ENCODE assay signal across 8 cellular contexts in genomic region chr14:73269729-73270651, GRCh38. TPM values are rescaled to one million over a fixed set of nuclear protein-coding genes. Genes with fewer than 3 reads are reported as not detected.
DNase-seq lines count a peak whose midpoint lies in the region; ATAC-seq and TF ChIP-seq lines count a peak whose summit lies in the region.

No MANE protein-coding gene starts in this region.

- no peak for TF ChIP-seq CTCF in ascending aorta (IDR thresholded peaks at IDR 0.05)

- H3K27me3 Mint-ChIP-seq in activated CD8-positive, alpha-beta memory T cell treated with anti-CD3 and anti-CD28 coated beads, Interleukin-2, amount 10 ng/mL, durations not matched to agents 7 days and 5 days, result peaks cover 13% of the 10 kb centered on the region
- peaks cover 0 to 5% (median 1%) of the 10 kb centered on the region in 3 donors for H3K27me3 Mint-ChIP-seq in immature natural killer cell (ENCODE audit: low read depth in 3 of 3)

- H3K36me3 ChIP-seq in ascending aorta, result peaks cover 7 to 17% of the 10 kb centered on the region in 2 donors

- H3K9me3 ChIP-seq in ascending aorta, result no peaks in the 10 kb centered on the region

- CTCF ChIA-PET in activated CD8-positive, alpha-beta memory T cell treated with anti-CD3 and anti-CD28 coated beads, Interleukin-2, amount 10 ng/mL, durations not matched to agents 7 days and 5 days (lab: Charles Lee), result no interaction called here

- no peak for DNase-seq in activated CD8-positive, alpha-beta memory T cell treated with anti-CD3 and anti-CD28 coated beads, Interleukin-2, amount 10 ng/mL, durations not matched to agents 7 days and 5 days
- DNase-seq in activated CD8-positive, alpha-beta memory T cell treated with anti-CD3 and anti-CD28 coated beads, Interleukin-2, amount 50 U/mL, for 4 hours, result no peak
- DNase-seq in ascending aorta (ENCODE audit: low spot score in 2 of 2) (no peak), immature natural killer cell (peak; percentile 14 to 21 (median 19)), HuH-7.5 (ENCODE audit: low spot score) (no peak)
- no peak for DNase-seq in stimulated activated effector memory CD8-positive, alpha-beta T cell treated with anti-CD3 and anti-CD28 coated beads, Interleukin-12 subunit alpha, Interleukin-12 subunit beta, amount 100 ng/mL, for 72 hours (ENCODE audit: low spot score in 2 of 2)

- ATAC-seq in activated CD8-positive, alpha-beta memory T cell treated with anti-CD3 and anti-CD28 coated beads, Interleukin-2, amount 10 ng/mL, durations not matched to agents 7 days and 5 days, result peak; percentile 53
- ATAC-seq in HG02938 (IDR thresholded peaks at IDR 0.05; ENCODE audit: unreplicated experiment), result peak; percentile 45
- peak; percentile 56 for ATAC-seq in stimulated activated effector memory CD8-positive, alpha-beta T cell treated with anti-CD3 and anti-CD28 coated beads, Interleukin-12 subunit alpha, Interleukin-12 subunit beta, amount 100 ng/mL, for 72 hours
- no peak for ATAC-seq in GM21515 (IDR thresholded peaks at IDR 0.05; ENCODE audit: unreplicated experiment)

- intact Hi-C loops in ascending aorta (cut with DNase I), result no loop called here

- no peak overlapping the region for H3K27ac Mint-ChIP-seq in activated CD8-positive, alpha-beta memory T cell treated with anti-CD3 and anti-CD28 coated beads, Interleukin-2, amount 10 ng/mL, durations not matched to agents 7 days and 5 days
- peak overlapping the region; percentile 31 to 88 (median 72) for H3K27ac Mint-ChIP-seq in immature natural killer cell
- H3K27ac Mint-ChIP-seq in stimulated activated effector memory CD8-positive, alpha-beta T cell treated with anti-CD3 and anti-CD28 coated beads, Interleukin-12 subunit alpha, Interleukin-12 subunit beta, amount 100 ng/mL, for 72 hours, result peak overlapping the region; percentile 17

- peak overlapping the region; percentile 37 to 65 for H3K4me3 ChIP-seq in ascending aorta

- H3K4me1 Mint-ChIP-seq in activated CD8-positive, alpha-beta memory T cell treated with anti-CD3 and anti-CD28 coated beads, Interleukin-2, amount 10 ng/mL, durations not matched to agents 7 days and 5 days, result peaks cover 3% of the 10 kb centered on the region
- H3K4me1 Mint-ChIP-seq in immature natural killer cell, result peaks cover 19 to 22% of the 10 kb centered on the region in 2 donors
- peaks cover 26% of the 10 kb centered on the region for H3K4me1 Mint-ChIP-seq in stimulated activated effector memory CD8-positive, alpha-beta T cell treated with anti-CD3 and anti-CD28 coated beads, Interleukin-12 subunit alpha, Interleukin-12 subunit beta, amount 100 ng/mL, for 72 hours

- no peaks in the 10 kb centered on the region for H3K9me3 Mint-ChIP-seq in activated CD8-positive, alpha-beta memory T cell treated with anti-CD3 and anti-CD28 coated beads, Interleukin-2, amount 10 ng/mL, durations not matched to agents 7 days and 5 days (ENCODE audit: low read depth)
- H3K9me3 Mint-ChIP-seq in immature natural killer cell, result no peaks in the 10 kb centered on the region
- no peaks in the 10 kb centered on the region for H3K9me3 Mint-ChIP-seq in stimulated activated effector memory CD8-positive, alpha-beta T cell treated with anti-CD3 and anti-CD28 coated beads, Interleukin-12 subunit alpha, Interleukin-12 subunit beta, amount 100 ng/mL, for 72 hours

- peaks cover 0 to 7% of the 10 kb centered on the region in 2 donors for H3K4me1 ChIP-seq in ascending aorta

- H3K36me3 Mint-ChIP-seq in activated CD8-positive, alpha-beta memory T cell treated with anti-CD3 and anti-CD28 coated beads, Interleukin-2, amount 10 ng/mL, durations not matched to agents 7 days and 5 days, result peaks cover 6% of the 10 kb centered on the region
- H3K36me3 Mint-ChIP-seq in immature natural killer cell, result no peaks in the 10 kb centered on the region
- H3K36me3 Mint-ChIP-seq in stimulated activated effector memory CD8-positive, alpha-beta T cell treated with anti-CD3 and anti-CD28 coated beads, Interleukin-12 subunit alpha, Interleukin-12 subunit beta, amount 100 ng/mL, for 72 hours, result peaks cover 11% of the 10 kb centered on the region

- peak overlapping the region; percentile 32 for H3K4me3 Mint-ChIP-seq in activated CD8-positive, alpha-beta memory T cell treated with anti-CD3 and anti-CD28 coated beads, Interleukin-2, amount 10 ng/mL, durations not matched to agents 7 days and 5 days
- H3K4me3 Mint-ChIP-seq in immature natural killer cell, result peak overlapping the region; percentile 69 to 90 (median 88)
- peak overlapping the region; percentile 47 for H3K4me3 Mint-ChIP-seq in stimulated activated effector memory CD8-positive, alpha-beta T cell treated with anti-CD3 and anti-CD28 coated beads, Interleukin-12 subunit alpha, Interleukin-12 subunit beta, amount 100 ng/mL, for 72 hours

- no peaks in the 10 kb centered on the region for H3K27me3 ChIP-seq in ascending aorta

- peak overlapping the region; percentile 59 to 63 for H3K27ac ChIP-seq in ascending aorta

RNA-seq across cellular contexts. Expression of gene PAPLN, which starts 32.7 kb away (rescaled TPM):
- 1 to 10 TPM in 1 of 2 experiments, under 1 TPM in 1; 0.73 to 1.8 TPM for total RNA-seq in activated CD8-positive, alpha-beta memory T cell treated with anti-CD3 and anti-CD28 coated beads, Interleukin-2, amount 10 ng/mL, durations not matched to agents 7 days and 5 days
- 4.9 TPM for total RNA-seq in ascending aorta
- under 1 TPM in 2 of 3 donors, not detected in 1; 0.15 to 0.47 TPM for polyA plus RNA-seq in immature natural killer cell

Comparison
In these comparisons a context has a peak if more than half of its experiments do, and no peak if none do; other contexts are left out.
1. DNase-seq: peak in immature natural killer cell (3 of 3); none in activated CD8-positive, alpha-beta memory T cell treated with anti-CD3 and anti-CD28 coated beads, Interleukin-2, amount 10 ng/mL, durations not matched to agents 7 days and 5 days (single experiment), activated CD8-positive, alpha-beta memory T cell treated with anti-CD3 and anti-CD28 coated beads, Interleukin-2, amount 50 U/mL, for 4 hours (single experiment), ascending aorta (0 of 2), stimulated activated effector memory CD8-positive, alpha-beta T cell treated with anti-CD3 and anti-CD28 coated beads, Interleukin-12 subunit alpha, Interleukin-12 subunit beta, amount 100 ng/mL, for 72 hours (0 of 2) and HuH-7.5 (single experiment).
2. H3K4me3 Mint-ChIP-seq: peak in every context shown above with its lines; median percentile 88 in immature natural killer cell; 47 in stimulated activated effector memory CD8-positive, alpha-beta T cell treated with anti-CD3 and anti-CD28 coated beads, Interleukin-12 subunit alpha, Interleukin-12 subunit beta, amount 100 ng/mL, for 72 hours; 32 in activated CD8-positive, alpha-beta memory T cell treated with anti-CD3 and anti-CD28 coated beads, Interleukin-2, amount 10 ng/mL, durations not matched to agents 7 days and 5 days.